18 cellular contexts compared by ENCODE assay signal in the genomic region with DNA sequence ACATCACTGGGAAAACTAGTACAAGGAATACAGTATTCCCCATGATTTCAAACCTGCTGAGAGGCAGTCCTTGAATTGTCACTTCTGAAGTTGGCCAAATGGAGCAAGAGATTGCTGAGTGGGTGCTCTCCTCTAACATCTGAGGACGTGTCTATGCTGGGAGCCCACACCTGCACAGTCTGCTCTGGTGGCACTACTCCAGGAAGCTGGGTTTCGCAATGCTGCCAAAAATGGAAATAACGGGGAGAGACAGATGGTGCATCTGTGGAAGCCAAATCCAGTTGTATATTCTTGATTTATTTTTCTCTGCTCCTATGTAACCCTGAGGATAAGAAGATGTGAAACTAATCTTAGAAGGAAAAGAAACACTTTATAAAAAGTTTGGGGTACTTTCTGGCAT.
DNase-seq lines count a peak whose midpoint lies in the region; ATAC-seq and TF ChIP-seq lines count a peak whose summit lies in the region.
"Had no signal": no experiment of that assay in that cellular context is flagged by ENCODE, and none has a peak within 500 bp of the region (broad histone marks: within the 10 kb centered on the region; RNA-seq: fewer than 3 reads in every experiment).

No MANE protein-coding gene starts in this region.

- TF ChIP-seq CTCF in AG04449 (IDR thresholded peaks at IDR 0.05; ENCODE audit: insufficient read depth, low read length, missing control alignments) (no peak), HFF-Myc (IDR thresholded peaks at IDR 0.05; ENCODE audit: low read depth, low read length, missing control alignments) (no peak), foreskin keratinocyte (conservative IDR thresholded peaks at IDR 0.05) (no peak), H9 (conservative IDR thresholded peaks at IDR 0.05) (no peak)

- no peak overlapping the region; the same call in 1 of the 2 replicates for H3K14ac ChIP-seq in H9 (ENCODE audit: insufficient read depth, low read length)

- H3K4me3 ChIP-seq in AG04449 (ENCODE audit: low read depth, low read length) (no peak overlapping the region), HFF-Myc (replicated peaks; ENCODE audit: low read depth, low read length) (no peak overlapping the region)
- H3K4me3 ChIP-seq: spleen had no signal

- no peaks in the 10 kb centered on the region for H3K79me2 ChIP-seq in H9 (ENCODE audit: insufficient read depth, low read length)

- intact Hi-C loops in cardiac septum (cut with DNase I) = no loop called here

- H3K27ac Mint-ChIP-seq in H9 = no peak overlapping the region
- H3K27ac Mint-ChIP-seq: activated naive CD8-positive, alpha-beta T cell; T-helper 17 cell had no signal

- H3K9ac ChIP-seq in H9 (ENCODE audit: extremely low read depth, insufficient read length, low read length) = no peak overlapping the region

- H2BK120ac ChIP-seq in H9 (ENCODE audit: low read depth, low read length, poor library complexity, severe bottlenecking) = no peak overlapping the region

- peaks cover 7 to 12% of the 10 kb centered on the region in 2 experiments for H3K4me1 Mint-ChIP-seq in H9
- H3K4me1 Mint-ChIP-seq: T-helper 17 cell had no signal

- peak; percentile 14 for DNase-seq in AG04449 (ENCODE audit: low read depth, low spot score)
- peak; percentile 33 for DNase-seq in HFF-Myc (ENCODE audit: extremely low read depth, low read depth)
- peak; percentile 48 to 78 for DNase-seq in NCI-H524 (lab: John Stamatoyannopoulos, UW)
- peak in 1 of 2 donors; percentile 34 for DNase-seq in foreskin keratinocyte
- DNase-seq in stimulated activated CD8-positive, alpha-beta memory T cell treated with anti-CD3 and anti-CD28 coated beads, Interleukin-4, amount 100 ng/mL, for 48 hours = no peak
- no peak for DNase-seq in H9
- DNase-seq in cardiac septum (ENCODE audit: low spot score) = no peak
- DNase-seq: activated CD4-positive, alpha-beta T cell treated with anti-CD3 and anti-CD28 coated beads for 4 hours; AML-193; cerebellar nuclear complex; glutamatergic neuron; islet precursor cell; spleen; T-helper 17 cell had no signal

- no peaks in the 10 kb centered on the region for H3K27me3 Mint-ChIP-seq in H9 (ENCODE audit: low read depth)
- H3K27me3 Mint-ChIP-seq: activated naive CD8-positive, alpha-beta T cell; T-helper 17 cell had no signal

- H3K23ac ChIP-seq in H9 (ENCODE audit: insufficient read length, low read depth, low read length) = no peak overlapping the region

- no peaks in the 10 kb centered on the region for H3K79me1 ChIP-seq in H9 (ENCODE audit: insufficient read depth, low read depth, low read length, poor library complexity, severe bottlenecking)

- no peak overlapping the region for H3T11ph ChIP-seq in H9 (ENCODE audit: low read length)

- no peak overlapping the region for H2BK20ac ChIP-seq in H9 (ENCODE audit: low read depth, low read length, poor library complexity, severe bottlenecking)

- H4K5ac ChIP-seq in H9 (ENCODE audit: insufficient read length, low read depth, low read length) = no peak overlapping the region

- H3K9me3 ChIP-seq in H9 (ENCODE audit: control insufficient read depth, low read depth, low read length) = no peaks in the 10 kb centered on the region
- H3K9me3 ChIP-seq: spleen had no signal

- H4K20me1 ChIP-seq in H9 (ENCODE audit: control insufficient read depth, insufficient read depth, insufficient read length) = no peaks in the 10 kb centered on the region

- H3K4me2 ChIP-seq in H9 (ENCODE audit: insufficient read depth, insufficient read length, low read length) = no peak overlapping the region

- H3K4me1 ChIP-seq in foreskin keratinocyte (no peaks in the 10 kb centered on the region), H9 (ENCODE audit: insufficient read depth, low read length) (no peaks in the 10 kb centered on the region)
- H3K4me1 ChIP-seq: spleen had no signal

- no peaks in the 10 kb centered on the region; a peak in 1 of 5 replicates for H3K9me3 Mint-ChIP-seq in H9

- ATAC-seq in foreskin keratinocyte (peak; percentile 15), GM21529 (IDR thresholded peaks at IDR 0.05; ENCODE audit: unreplicated experiment) (no peak)
- ATAC-seq: T-helper 17 cell had no signal

- H2AFZ ChIP-seq in H9 (ENCODE audit: low read length) = no peak overlapping the region

- H4K8ac ChIP-seq in H9 (replicated peaks; ENCODE audit: insufficient read length, low read depth, low read length) = no peak overlapping the region

- H2BK15ac ChIP-seq in H9 (ENCODE audit: low read depth, low read length) = no peak overlapping the region

- H3K27ac ChIP-seq in foreskin keratinocyte (no peak overlapping the region), H9 (ENCODE audit: insufficient read length, low read depth, low read length) (no peak overlapping the region)
- H3K27ac ChIP-seq: HL-60, RWPE1, spleen had no signal

- no peak overlapping the region for H3K18ac ChIP-seq in H9 (ENCODE audit: insufficient read length, low read depth, low read length)

- H3K4me3 Mint-ChIP-seq in H9 = no peak overlapping the region
- H3K4me3 Mint-ChIP-seq: activated naive CD8-positive, alpha-beta T cell; T-helper 17 cell had no signal

- H2BK5ac ChIP-seq in H9 (ENCODE audit: insufficient read length, low read length) = no peak overlapping the region

- no CpG with 5 or more reads among the region's 3 CpGs for WGBS in H9 (ENCODE audit: extremely low coverage, insufficient read length, low lambda C conversion rate)

- H3K23me2 ChIP-seq in H9 (ENCODE audit: insufficient read length, low read depth, low read length, poor library complexity, severe bottlenecking) = no peaks in the 10 kb centered on the region

- H3K56ac ChIP-seq in H9 (ENCODE audit: insufficient read length, low read depth, low read length) = no peak overlapping the region

- no peaks in the 10 kb centered on the region for H3K36me3 Mint-ChIP-seq in H9 (ENCODE audit: insufficient read depth in 1 of 3, low read depth in 3 of 3)
- H3K36me3 Mint-ChIP-seq: activated naive CD8-positive, alpha-beta T cell had no signal

- no peak overlapping the region for H3K4ac ChIP-seq in H9 (ENCODE audit: low read depth, low read length)

- no peak overlapping the region for H2AK5ac ChIP-seq in H9 (ENCODE audit: insufficient read length, low read length)

- CTCF ChIA-PET in AG04449 (lab: Yijun Ruan, JAX) = no interaction called here

- H4K91ac ChIP-seq in H9 (ENCODE audit: insufficient read length, low read depth, low read length) = no peak overlapping the region

- POLR2A ChIA-PET in AG04449 (lab: Yijun Ruan, JAX) = no interaction called here

- H3K27me3 ChIP-seq in foreskin keratinocyte (no peaks in the 10 kb centered on the region), H9 (ENCODE audit: insufficient read depth, low read length) (no peaks in the 10 kb centered on the region)
- H3K27me3 ChIP-seq: spleen had no signal

- H2BK12ac ChIP-seq in H9 (ENCODE audit: insufficient read length, low read depth, low read length) = no peak overlapping the region

Comparison
In these comparisons a context has a peak if more than half of its experiments do, and no peak if none do; other contexts are left out.
1. DNase-seq: peak in AG04449 (single experiment), HFF-Myc (single experiment) and NCI-H524 (2 of 2); none in stimulated activated CD8-positive, alpha-beta memory T cell treated with anti-CD3 and anti-CD28 coated beads, Interleukin-4, amount 100 ng/mL, for 48 hours (single experiment), H9 (single experiment) and cardiac septum (single experiment).